8 cellular contexts compared by ENCODE assay signal in the genomic region with DNA sequence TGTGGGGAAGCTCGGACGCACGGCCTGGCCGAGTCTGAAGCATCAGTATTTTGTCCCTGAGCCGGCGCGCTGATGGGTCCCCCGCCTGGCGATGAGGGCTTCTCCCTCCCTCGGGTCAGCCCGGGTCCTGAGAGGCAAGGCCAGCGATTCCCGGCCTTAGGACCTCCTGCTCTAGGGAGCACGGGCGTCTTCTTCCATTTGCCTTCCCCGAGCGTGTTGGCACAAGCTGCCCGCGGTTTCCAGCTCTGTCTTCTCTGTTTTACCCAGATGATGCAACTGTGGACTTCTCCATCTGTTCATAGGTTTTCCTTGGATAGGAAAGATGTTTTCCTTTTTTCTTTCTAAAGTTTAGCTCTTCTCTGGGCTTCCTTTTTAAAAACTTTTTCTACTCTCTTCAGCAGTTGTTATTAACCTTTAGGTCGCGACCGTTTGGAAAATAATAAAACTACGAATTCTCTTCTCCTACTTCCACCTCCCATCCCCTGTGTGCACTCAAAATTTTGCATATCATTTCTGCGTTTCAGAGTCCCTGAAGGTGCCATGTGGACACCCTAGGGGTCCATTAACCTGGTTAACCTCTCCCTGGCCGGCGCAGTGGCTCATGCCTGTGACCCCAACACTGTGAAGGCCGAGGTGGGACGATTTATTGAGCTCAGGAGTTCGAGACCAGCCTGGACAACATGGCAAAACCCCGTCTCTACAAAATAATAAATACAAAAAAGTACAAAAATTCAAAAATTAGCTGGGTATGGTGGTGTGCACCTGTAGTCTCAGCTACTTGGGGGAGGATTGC. TPM values are rescaled to one million over a fixed set of nuclear protein-coding genes. Genes with fewer than 3 reads are reported as not detected.
DNase-seq lines count a peak whose midpoint lies in the region; ATAC-seq and TF ChIP-seq lines count a peak whose summit lies in the region.

No MANE protein-coding gene starts in this region.

- H3K4me3 Mint-ChIP-seq in naive thymus-derived CD4-positive, alpha-beta T cell = peak overlapping the region; percentile 83 to 93 (median 88)

- peaks cover 0 to 3% (median 0%) of the 10 kb centered on the region in 5 donors for H3K27me3 Mint-ChIP-seq in naive thymus-derived CD4-positive, alpha-beta T cell

- CTCF ChIA-PET in naive thymus-derived CD4-positive, alpha-beta T cell (lab: Charles Lee) = interaction anchor here (1.2 to 1.6 kb wide), 3 partner anchors 8 to 37 kb away, joined by 3 to 8 read pairs (median 5); a partner anchor contains a TSS

- H3K27me3 ChIP-seq in NT2/D1 (ENCODE audit: insufficient read depth, insufficient read length) = no peaks in the 10 kb centered on the region
- no peaks in the 10 kb centered on the region for H3K27me3 ChIP-seq in duodenal mucosa (ENCODE audit: control insufficient read depth in 1 of 2, insufficient read depth in 2 of 2, low read length in 2 of 2)
- H3K27me3 ChIP-seq in naive thymus-derived CD4-positive, alpha-beta T cell (ENCODE audit: control insufficient read depth in 2 of 2, insufficient read depth in 2 of 2, low read length in 2 of 2) = no peaks in the 10 kb centered on the region

- peaks cover 0 to 9% (median 0%) of the 10 kb centered on the region in 5 donors for H3K36me3 Mint-ChIP-seq in naive thymus-derived CD4-positive, alpha-beta T cell

- H3K9me3 ChIP-seq in NT2/D1 (ENCODE audit: insufficient read depth, low read length) (no peaks in the 10 kb centered on the region), duodenal mucosa (ENCODE audit: control insufficient read depth in 1 of 2, low read length in 2 of 2) (no peaks in the 10 kb centered on the region)
- no peaks in the 10 kb centered on the region for H3K9me3 ChIP-seq in naive thymus-derived CD4-positive, alpha-beta T cell (ENCODE audit: control insufficient read depth in 2 of 3, low read length in 3 of 3)

- H3K36me3 ChIP-seq in NT2/D1 (ENCODE audit: insufficient read depth, insufficient read length, low read length) (no peaks in the 10 kb centered on the region), duodenal mucosa (ENCODE audit: control insufficient read depth in 1 of 2, insufficient read depth in 2 of 2, low read length in 2 of 2) (no peaks in the 10 kb centered on the region)
- H3K36me3 ChIP-seq in naive thymus-derived CD4-positive, alpha-beta T cell (ENCODE audit: control insufficient read depth in 2 of 3, insufficient read depth in 3 of 3, low read length in 3 of 3) = peaks cover 0 to 3% (median 0%) of the 10 kb centered on the region in 3 experiments

- no peak for TF ChIP-seq CTCF in GM12875 (IDR thresholded peaks at IDR 0.05; ENCODE audit: borderline replicate concordance, insufficient read depth, low read depth, low read length)

- no peak for ATAC-seq in naive thymus-derived CD4-positive, alpha-beta T cell
- no peak for ATAC-seq in GM18858 (IDR thresholded peaks at IDR 0.05; ENCODE audit: unreplicated experiment)

- POLR2A ChIA-PET in naive thymus-derived CD4-positive, alpha-beta T cell (lab: Charles Lee) = interaction anchor here (1.6 to 2.7 kb wide), 3 partner anchors 38 to 111 kb away, joined by 3 to 17 read pairs (median 13); a partner anchor contains a TSS

- H3K4me1 ChIP-seq in NT2/D1 (ENCODE audit: insufficient read depth, insufficient read length) (no peaks in the 10 kb centered on the region), duodenal mucosa (ENCODE audit: control insufficient read depth in 1 of 2, insufficient read depth in 2 of 2, low read length in 2 of 2) (peaks cover 20 to 37% of the 10 kb centered on the region in 2 donors)
- H3K4me1 ChIP-seq in naive thymus-derived CD4-positive, alpha-beta T cell (ENCODE audit: control insufficient read depth in 2 of 2, insufficient read depth in 2 of 2, low read length in 2 of 2) = peaks cover 20 to 22% of the 10 kb centered on the region in 2 donors

- peak overlapping the region; percentile 97 for H3K27ac ChIP-seq in duodenal mucosa (ENCODE audit: low read depth, low read length)
- peak overlapping the region; percentile 99 for H3K27ac ChIP-seq in naive thymus-derived CD4-positive, alpha-beta T cell (ENCODE audit: low read depth, low read length)

- H3K9me3 Mint-ChIP-seq in naive thymus-derived CD4-positive, alpha-beta T cell = no peaks in the 10 kb centered on the region

- H3K27ac Mint-ChIP-seq in naive thymus-derived CD4-positive, alpha-beta T cell = peak overlapping the region; percentile 75 to 98 (median 94)

- intact Hi-C loops in naive thymus-derived CD4-positive, alpha-beta T cell (cut with micrococcal nuclease) = loop anchor here (2.0 to 10.0 kb wide), 5 partner anchors 383 to 1981 kb away; a partner anchor contains a TSS

- H3K4me3 ChIP-seq in GM12875 (ENCODE audit: low read depth, low read length) (peak overlapping the region; percentile 75), NT2/D1 (ENCODE audit: insufficient read length, low read depth) (peak overlapping the region; percentile 68), duodenal mucosa (ENCODE audit: low read depth in 1 of 2, low read length in 2 of 2) (peak overlapping the region; percentile 80 to 87)
- H3K4me3 ChIP-seq in naive thymus-derived CD4-positive, alpha-beta T cell (ENCODE audit: low read length) = peak overlapping the region; percentile 85

- DNase-seq in NT2/D1 (ENCODE audit: low read depth, low spot score) (no peak), NCI-H524 (lab: John Stamatoyannopoulos, UW) (no peak), H4 (ENCODE audit: low spot score) (no peak)
- DNase-seq in naive thymus-derived CD4-positive, alpha-beta T cell = no peak
- DNase-seq in stimulated activated CD4-positive, alpha-beta T cell treated with anti-CD3 and anti-CD28 coated beads, Interleukin-1b, Interleukin-23, amount 100 ng/mL, for 48 hours = no peak

- H3K4me1 Mint-ChIP-seq in naive thymus-derived CD4-positive, alpha-beta T cell = peaks cover 25 to 48% (median 38%) of the 10 kb centered on the region in 7 donors

- peak overlapping the region; percentile 84 for H3K9ac ChIP-seq in NT2/D1 (ENCODE audit: insufficient read length, low read depth)
- peak overlapping the region; percentile 74 to 89 for H3K9ac ChIP-seq in duodenal mucosa (ENCODE audit: low read depth in 1 of 2, low read length in 2 of 2)

RNA-seq across cellular contexts. Expression of a gene that starts 1.4 kb away (rescaled TPM):
- total RNA-seq in naive thymus-derived CD4-positive, alpha-beta T cell = 100 to 1,000 TPM in 1 of 5 experiments, 10 to 100 TPM in 4; 66.0 to 101 (median 90.4) TPM
- polyA plus RNA-seq in naive thymus-derived CD4-positive, alpha-beta T cell = 10 to 100 TPM; 21.3 to 37.2 TPM
- total RNA-seq in H4 (2014; rRNA removed; shearing (Covaris generic)) = 7.1 and 19.8 TPM in 2 replicates

RNA-seq across cellular contexts. Expression of a gene that starts 37.7 kb away (rescaled TPM):
- 1 to 10 TPM; 2.5 to 6.6 (median 3.4) TPM for total RNA-seq in naive thymus-derived CD4-positive, alpha-beta T cell
- 1 to 10 TPM in 1 of 2 donors, under 1 TPM in 1; 0.47 to 1.7 TPM for polyA plus RNA-seq in naive thymus-derived CD4-positive, alpha-beta T cell
- 12.9 and 21.0 TPM in 2 replicates for total RNA-seq in H4 (2014; rRNA removed; shearing (Covaris generic))
